ENCODE assay signal across 20 cellular contexts in the genomic region with DNA sequence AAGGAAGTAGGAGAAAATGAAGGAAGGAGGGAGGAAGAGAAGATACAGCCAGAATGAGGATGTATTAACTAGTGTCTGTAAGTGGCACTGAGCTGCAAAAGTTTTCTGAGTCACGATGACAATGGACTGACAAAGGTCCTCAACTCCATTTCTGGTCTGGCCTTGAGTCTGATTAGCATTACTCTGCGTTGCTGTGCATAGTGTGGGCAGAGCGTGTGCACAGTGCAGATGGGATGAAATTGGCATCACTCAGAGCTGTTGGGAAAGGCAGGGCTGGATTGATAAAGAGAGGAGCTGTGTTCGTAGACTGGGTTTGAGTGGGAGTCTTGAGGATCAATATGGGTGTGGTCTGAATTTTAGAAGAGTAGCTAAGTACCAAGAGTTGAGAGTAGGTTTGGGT.
"Had no signal": no experiment of that assay in that cellular context is flagged by ENCODE, and none has a peak within 500 bp of the region (broad histone marks: within the 10 kb centered on the region; RNA-seq: fewer than 3 reads in every experiment).

No MANE protein-coding gene starts in this region.

- H3K4me3 ChIP-seq: ascending aorta, esophagus muscularis mucosa, prostate gland, testis had no signal

- H3K27ac Mint-ChIP-seq: activated CD4-positive, alpha-beta memory T cell treated with anti-CD3 and anti-CD28 coated beads for 36 hours; activated CD8-positive, alpha-beta memory T cell treated with anti-CD3 and anti-CD28 coated beads, Interleukin-2, amount 10 ng/mL, durations not matched to agents 7 days and 5 days; activated naive CD4-positive, alpha-beta T cell treated with anti-CD3 and anti-CD28 coated beads, Interleukin-2, amount 10 ng/mL, durations not matched to agents 7 days and 5 days; activated T-cell treated with anti-CD3 and anti-CD28 coated beads, Interleukin-2, amount 50 U/mL, for 24 hours; natural killer cell had no signal

- DNase-seq: activated CD4-positive, alpha-beta memory T cell treated with anti-CD3 and anti-CD28 coated beads for 36 hours; activated CD8-positive, alpha-beta memory T cell treated with anti-CD3 and anti-CD28 coated beads, Interleukin-2, amount 10 ng/mL, durations not matched to agents 7 days and 5 days; activated naive CD4-positive, alpha-beta T cell treated with anti-CD3 and anti-CD28 coated beads, Interleukin-2, amount 10 ng/mL, durations not matched to agents 7 days and 5 days; activated T-cell treated with anti-CD3 and anti-CD28 coated beads, Interleukin-2, amount 50 U/mL, for 24 hours; left ventricle myocardium superior; mesenchymal stem cell; natural killer cell; nucleus accumbens; right cardiac atrium; small intestine; stimulated activated CD4-positive, alpha-beta T cell treated with anti-CD3 and anti-CD28 coated beads, Interleukin-4, amount 100 ng/mL, for 4 hours; stimulated activated CD8-positive, alpha-beta memory T cell treated with anti-CD3 and anti-CD28 coated beads, Interleukin-4, amount 100 ng/mL, for 48 hours; stimulated activated naive CD8-positive, alpha-beta T cell treated with anti-CD3 and anti-CD28 coated beads, Interleukin-15, Interleukin-2, amounts not matched to agents 100 U/mL and 50 U/mL, for 24 hours; testis; WERI-Rb-1 had no signal

- H3K27me3 ChIP-seq: ascending aorta, esophagus muscularis mucosa, testis had no signal

- H3K36me3 Mint-ChIP-seq: natural killer cell had no signal

- H3K4me3 Mint-ChIP-seq: activated CD4-positive, alpha-beta memory T cell treated with anti-CD3 and anti-CD28 coated beads for 36 hours; activated CD8-positive, alpha-beta memory T cell treated with anti-CD3 and anti-CD28 coated beads, Interleukin-2, amount 10 ng/mL, durations not matched to agents 7 days and 5 days; activated naive CD4-positive, alpha-beta T cell treated with anti-CD3 and anti-CD28 coated beads, Interleukin-2, amount 10 ng/mL, durations not matched to agents 7 days and 5 days; activated T-cell treated with anti-CD3 and anti-CD28 coated beads, Interleukin-2, amount 50 U/mL, for 24 hours; natural killer cell had no signal

- ATAC-seq: activated CD8-positive, alpha-beta memory T cell treated with anti-CD3 and anti-CD28 coated beads, Interleukin-2, amount 10 ng/mL, durations not matched to agents 7 days and 5 days; left ventricle myocardium superior; natural killer cell; right cardiac atrium; stimulated activated naive CD8-positive, alpha-beta T cell treated with anti-CD3 and anti-CD28 coated beads, Interleukin-15, Interleukin-2, amounts not matched to agents 100 U/mL and 50 U/mL, for 24 hours had no signal

- H3K9me3 ChIP-seq: ascending aorta, esophagus muscularis mucosa, prostate gland, testis had no signal

- H3K27ac ChIP-seq: ascending aorta, esophagus muscularis mucosa, prostate gland, WERI-Rb-1 had no signal

- H3K9me3 Mint-ChIP-seq: activated CD4-positive, alpha-beta memory T cell treated with anti-CD3 and anti-CD28 coated beads for 36 hours; activated naive CD4-positive, alpha-beta T cell treated with anti-CD3 and anti-CD28 coated beads, Interleukin-2, amount 10 ng/mL, durations not matched to agents 7 days and 5 days; activated T-cell treated with anti-CD3 and anti-CD28 coated beads, Interleukin-2, amount 50 U/mL, for 24 hours; natural killer cell had no signal

- FAIRE-seq: bronchial epithelial cell, endometrium, small intestine had no signal

- H3K36me3 ChIP-seq: prostate gland, WERI-Rb-1 had no signal

- H3K27me3 Mint-ChIP-seq: activated CD4-positive, alpha-beta memory T cell treated with anti-CD3 and anti-CD28 coated beads for 36 hours; activated naive CD4-positive, alpha-beta T cell treated with anti-CD3 and anti-CD28 coated beads, Interleukin-2, amount 10 ng/mL, durations not matched to agents 7 days and 5 days; activated T-cell treated with anti-CD3 and anti-CD28 coated beads, Interleukin-2, amount 50 U/mL, for 24 hours had no signal
